Comparison of ENCODE assay signal across 9 cellular contexts in the genomic region with DNA sequence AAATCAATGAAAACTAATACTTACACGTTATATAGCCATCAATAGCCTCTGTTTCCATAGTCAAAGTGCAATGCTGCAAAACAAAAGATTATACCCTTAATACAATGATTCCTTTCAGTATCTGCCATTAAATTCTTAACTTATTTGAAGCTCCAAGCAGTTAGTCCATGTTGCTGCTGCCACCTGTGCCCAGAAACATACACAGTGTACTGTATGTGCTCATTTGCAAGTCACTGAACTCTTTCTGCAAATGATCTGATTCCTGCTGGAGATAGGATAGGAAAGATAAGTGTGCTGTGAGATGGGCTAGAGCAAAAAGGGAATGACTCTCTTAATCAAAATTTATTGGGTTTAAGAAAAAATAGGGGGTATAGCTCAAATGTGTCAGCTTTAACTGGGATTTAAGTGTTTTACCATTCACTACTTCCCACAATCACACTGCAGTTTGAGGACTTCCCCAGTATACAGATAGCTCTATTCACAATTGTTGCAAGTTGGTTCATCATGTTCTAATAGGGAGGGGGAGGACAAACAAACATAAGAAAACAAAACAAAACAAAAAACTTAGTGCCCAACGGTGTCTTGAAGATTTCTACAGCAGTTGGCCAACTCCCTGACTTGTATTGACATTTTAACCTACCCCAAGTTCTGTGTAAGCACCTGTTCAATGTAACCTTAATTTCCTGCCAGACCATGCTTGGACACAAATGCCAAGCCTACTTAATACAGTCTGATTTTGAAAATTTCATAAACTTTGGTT. TPM values are rescaled to one million over a fixed set of nuclear protein-coding genes. Genes with fewer than 3 reads are reported as not detected.
DNase-seq lines count a peak whose midpoint lies in the region; FAIRE-seq and TF ChIP-seq lines count a peak whose summit lies in the region.
"Had no signal": no experiment of that assay in that cellular context is flagged by ENCODE, and none has a peak within 500 bp of the region (broad histone marks: within the 10 kb centered on the region; RNA-seq: fewer than 3 reads in every experiment).

No MANE protein-coding gene starts in this region.

- intact Hi-C loops in prostate gland (cut with DNase I), result no loop called here

- DNase-seq in GM12892 (ENCODE audit: insufficient read length) (no peak), NAMALWA (ENCODE audit: low spot score) (peak; percentile 56), prostate gland (ENCODE audit: low spot score) (no peak), glomerular visceral epithelial cell (ENCODE audit: extremely low spot score) (no peak), NCI-H1105 treated with DMSO at 0.1 percent for 48 hours (lab: John Stamatoyannopoulos, UW) (no peak), A172 (ENCODE audit: low spot score) (no peak)
- DNase-seq in activated CD8-positive, alpha-beta memory T cell treated with anti-CD3 and anti-CD28 coated beads, Interleukin-2, amount 50 U/mL, for 4 hours, result no peak
- DNase-seq: stimulated activated naive CD4-positive, alpha-beta T cell treated with Interleukin-2 at 50 U/mL for 16 hours had no signal

- TF ChIP-seq CTCF in prostate gland (IDR thresholded peaks at IDR 0.05), result no peak

- no peak overlapping the region for H3K9ac ChIP-seq in endocrine pancreas (ENCODE audit: control insufficient read depth, insufficient read depth, low read length)

- no peak for TF ChIP-seq POLR2A in GM12892 (IDR thresholded peaks at IDR 0.05; ENCODE audit: low read depth, low read length)
- TF ChIP-seq POLR2A in prostate gland (IDR thresholded peaks at IDR 0.05), result no peak

- H3K4me1 ChIP-seq in endocrine pancreas (ENCODE audit: control insufficient read depth, insufficient read depth, low read length), result peaks cover 15% of the 10 kb centered on the region
- peaks cover 4% of the 10 kb centered on the region for H3K4me1 ChIP-seq in prostate gland (replicated peaks)

- H3K36me3 ChIP-seq in endocrine pancreas (ENCODE audit: control insufficient read depth, insufficient read depth, low read length) (no peaks in the 10 kb centered on the region), prostate gland (no peaks in the 10 kb centered on the region)

- H3K4me3 ChIP-seq in endocrine pancreas (ENCODE audit: control insufficient read depth, insufficient read depth, low read length) (peak overlapping the region; percentile 85), prostate gland (peak overlapping the region; percentile 80 to 85)

- H3K27ac ChIP-seq in prostate gland, result no peak overlapping the region

- H3K27me3 ChIP-seq in endocrine pancreas (ENCODE audit: control insufficient read depth, insufficient read depth, low read length), result no peaks in the 10 kb centered on the region
- H3K27me3 ChIP-seq in prostate gland (replicated peaks; ENCODE audit: insufficient read depth), result no peaks in the 10 kb centered on the region

- FAIRE-seq in GM12892 (lab: Jason Lieb, UNC), result peak; percentile 80

- WGBS in prostate gland, result 31% methylated on average over 2 of the region's 2 CpGs

- no peaks in the 10 kb centered on the region for H3K9me3 ChIP-seq in endocrine pancreas (ENCODE audit: control insufficient read depth, low read length)
- H3K9me3 ChIP-seq in prostate gland, result no peaks in the 10 kb centered on the region

RNA-seq across cellular contexts. Expression of a gene that starts 2.7 kb away (rescaled TPM):
- polyA plus RNA-seq in GM12892 (2012; ENCODE audit: missing spikeins), result 73.9 TPM
- 10 to 100 TPM; 24.4 to 27.8 TPM for total RNA-seq in prostate gland
- 1.5 and 1.8 TPM in 2 replicates for total RNA-seq in A172 (2014; rRNA removed; shearing (Covaris generic))
